ENCODE assay signal across 20 cellular contexts in genomic region chr16:57594531-57595031, GRCh38. TPM values are rescaled to one million over a fixed set of nuclear protein-coding genes. Genes with fewer than 3 reads are reported as not detected.
"Had no signal": no experiment of that assay in that cellular context is flagged by ENCODE, and none has a peak within 500 bp of the region (broad histone marks: within the 10 kb centered on the region; RNA-seq: fewer than 3 reads in every experiment).

No MANE protein-coding gene starts in this region.

- H3K4me1 Mint-ChIP-seq: nephron had no signal

- H3K27ac Mint-ChIP-seq: nephron; progenitor cell of endocrine pancreas; stimulated activated naive CD8-positive, alpha-beta T cell treated with anti-CD3 and anti-CD28 coated beads, Interleukin-15, Interleukin-2, amounts not matched to agents 100 ng/mL and 50 ng/mL, for 24 hours had no signal

- DNase-seq: activated CD4-positive, alpha-beta T cell treated with anti-CD3 and anti-CD28 coated beads for 4 hours; activated naive CD4-positive, alpha-beta T cell treated with anti-CD3 and anti-CD28 coated beads, Interleukin-2, amount 10 ng/mL, durations not matched to agents 7 days and 5 days; amniotic stem cell; kidney; left ventricle myocardium inferior; occipital lobe; right cardiac atrium; stimulated activated CD4-positive, alpha-beta T cell treated with anti-CD3 and anti-CD28 coated beads, Interleukin-15, amount 100 ng/mL, for 24 hours; stimulated activated CD4-positive, alpha-beta T cell treated with anti-CD3 and anti-CD28 coated beads, Interleukin-4, amount 100 ng/mL, for 24 hours; T-helper 2 cell; upper lobe of left lung had no signal

- H3K36me3 ChIP-seq: esophagus muscularis mucosa, left ventricle myocardium inferior, suprapubic skin, upper lobe of left lung had no signal

- H3K4me3 ChIP-seq: esophagus muscularis mucosa, hepatocyte, left ventricle myocardium inferior, skin epidermis, suprapubic skin, upper lobe of left lung had no signal

- H3K27me3 ChIP-seq: hepatocyte, suprapubic skin, upper lobe of left lung had no signal

- H3K4me3 Mint-ChIP-seq: activated naive CD4-positive, alpha-beta T cell treated with anti-CD3 and anti-CD28 coated beads, Interleukin-2, amount 10 ng/mL, durations not matched to agents 7 days and 5 days; nephron; stimulated activated naive CD8-positive, alpha-beta T cell treated with anti-CD3 and anti-CD28 coated beads, Interleukin-15, Interleukin-2, amounts not matched to agents 100 ng/mL and 50 ng/mL, for 24 hours had no signal

- H3K27ac ChIP-seq: esophagus muscularis mucosa, hepatocyte, left ventricle myocardium inferior, suprapubic skin, upper lobe of left lung had no signal

- H3K9me3 ChIP-seq: suprapubic skin had no signal

- H3K27me3 Mint-ChIP-seq: stimulated activated naive CD8-positive, alpha-beta T cell treated with anti-CD3 and anti-CD28 coated beads, Interleukin-15, Interleukin-2, amounts not matched to agents 100 ng/mL and 50 ng/mL, for 24 hours had no signal

- ATAC-seq: right cardiac atrium had no signal

RNA-seq across cellular contexts. Expression of gene ADGRG5, which starts 52.1 kb away (rescaled TPM):
- total RNA-seq: fibroblast of villous mesenchyme, glomerular endothelial cell, left ventricle myocardium inferior, occipital lobe had no signal
